In the genomic region with DNA sequence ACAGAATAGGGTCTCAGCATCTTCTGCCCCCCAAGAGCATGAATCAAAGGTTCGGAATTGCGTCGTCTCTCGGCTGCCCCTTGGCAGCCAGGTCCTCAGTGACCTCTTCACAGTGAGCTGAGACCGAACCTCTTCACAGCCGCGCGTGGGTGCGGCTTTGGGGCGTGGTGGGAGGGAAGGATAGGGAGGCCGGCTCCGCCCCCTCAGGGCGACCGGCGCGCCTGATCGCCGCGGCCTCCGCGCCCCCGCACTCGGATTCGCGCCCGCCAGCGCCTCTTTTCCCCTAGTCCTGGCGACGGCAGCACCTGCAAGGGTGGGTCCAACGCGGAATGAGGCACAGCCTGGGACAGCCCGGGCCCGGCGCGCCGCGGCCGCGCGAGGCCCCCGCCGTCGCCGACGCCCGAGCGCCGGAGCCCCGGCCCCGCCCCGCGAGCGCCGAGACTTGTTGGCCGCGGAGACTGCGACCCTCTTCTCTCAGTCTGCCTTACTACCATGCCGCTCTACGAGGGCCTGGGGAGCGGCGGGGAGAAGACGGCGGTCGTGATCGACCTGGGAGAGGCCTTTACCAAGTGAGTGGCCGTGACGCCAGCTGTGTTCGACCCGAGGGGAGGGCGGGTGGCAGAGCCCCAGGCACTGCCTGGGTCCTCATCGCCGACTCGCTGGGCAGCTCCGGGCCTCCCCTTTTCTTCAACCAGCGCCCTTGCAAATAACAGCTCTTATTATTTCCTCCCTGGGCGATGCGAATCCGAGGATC, we compare ENCODE assay signal across 8 cellular contexts.
DNase-seq lines count a peak whose midpoint lies in the region; ATAC-seq lines count a peak whose summit lies in the region.

A gene (plus strand): TSS at position 424 of the 754 bp plus-strand sequence. CDS start 69 bp downstream, at position 493.

- peak; percentile 95 for ATAC-seq in GM21528 (IDR thresholded peaks at IDR 0.05; ENCODE audit: low FRiP score, unreplicated experiment)

- DNase-seq in DMS 273 treated with DMSO at 0.1 percent for 48 hours (lab: John Stamatoyannopoulos, UW) = peak; percentile 78
- peak; percentile 68 for DNase-seq in HuH-7.5 (ENCODE audit: low spot score)
- DNase-seq in OCI-M1 (lab: John Stamatoyannopoulos, UW) = peak; percentile 89
- DNase-seq in activated T-cell treated with anti-CD3 and anti-CD28 coated beads for 24 hours (ENCODE audit: low read depth) = peak; percentile 87
- peak; percentile 68 for DNase-seq in epidermal melanocyte (ENCODE audit: insufficient read length, low spot score)
- DNase-seq in middle frontal gyrus (ENCODE audit: extremely low spot score, low spot score) = peak; percentile 64
- DNase-seq in stimulated activated CD8-positive, alpha-beta memory T cell treated with anti-CD3 and anti-CD28 coated beads, Interleukin-2, amount 100 ng/mL, for 1 hour (ENCODE audit: low read depth in 2 of 2) = peak; percentile 74 to 77

Comparison
In these comparisons a context has a peak if more than half of its experiments do, and no peak if none do; other contexts are left out.
1. Peak in every context shown above with its lines: DNase-seq and ATAC-seq.